In the genomic region with DNA sequence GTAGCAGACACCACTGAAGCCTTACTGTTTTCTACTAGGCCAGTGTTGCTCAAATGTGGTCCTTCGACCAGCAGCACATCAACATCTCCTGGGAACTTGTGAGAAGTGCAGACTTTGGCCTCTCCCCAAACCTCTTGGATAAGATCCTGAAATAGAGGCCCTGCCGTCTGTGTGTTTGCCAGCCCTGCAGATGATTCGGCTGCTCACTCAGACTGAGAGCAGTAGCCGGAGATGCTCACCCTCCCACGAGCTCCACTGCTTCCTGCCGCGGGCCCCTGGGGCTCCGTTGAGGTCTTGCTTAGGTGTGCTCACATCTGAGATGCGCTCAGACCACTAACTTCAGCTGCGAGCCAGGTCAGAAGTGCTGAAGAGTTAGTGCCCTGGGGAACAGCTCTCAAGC, we compare ENCODE assay signal across 12 cellular contexts.
DNase-seq lines count a peak whose midpoint lies in the region; ATAC-seq and FAIRE-seq lines count a peak whose summit lies in the region.
"Had no signal": no experiment of that assay in that cellular context is flagged by ENCODE, and none has a peak within 500 bp of the region (broad histone marks: within the 10 kb centered on the region; RNA-seq: fewer than 3 reads in every experiment).

No MANE protein-coding gene starts in this region.

- no peak overlapping the region for H3K27ac Mint-ChIP-seq in activated naive CD4-positive, alpha-beta T cell treated with anti-CD3 and anti-CD28 coated beads, Interleukin-2, amount 50 U/mL, for 72 hours

- H2BK5ac ChIP-seq in mesenchymal stem cell (ENCODE audit: low read depth, low read length, poor library complexity, severe bottlenecking), result no peak overlapping the region

- H3K18ac ChIP-seq in mesenchymal stem cell (ENCODE audit: low read depth in 1 of 2, low read length in 2 of 2), result no peak overlapping the region

- no peak overlapping the region for H3K23ac ChIP-seq in mesenchymal stem cell (ENCODE audit: low read length in 2 of 2)

- 84% methylated on average over 10 of the region's 10 CpGs for WGBS in mesenchymal stem cell

- H2BK120ac ChIP-seq in mesenchymal stem cell (ENCODE audit: low read depth, low read length), result no peak overlapping the region

- H4K91ac ChIP-seq in mesenchymal stem cell (ENCODE audit: low read length), result no peak overlapping the region

- H3K9ac ChIP-seq in adipocyte (ENCODE audit: low read length) (no peak overlapping the region), mesenchymal stem cell (ENCODE audit: low read length) (peak overlapping the region; percentile 50)

- peak; percentile 88 for ATAC-seq in GM19035 (IDR thresholded peaks at IDR 0.05; ENCODE audit: unreplicated experiment)
- ATAC-seq in activated naive CD4-positive, alpha-beta T cell treated with anti-CD3 and anti-CD28 coated beads, Interleukin-2, amount 50 U/mL, for 72 hours, result no peak

- no peak overlapping the region for H3K27ac ChIP-seq in mesenchymal stem cell (ENCODE audit: low read length, poor library complexity, severe bottlenecking)
- H3K27ac ChIP-seq: C4-2B, pancreas had no signal

- H2BK15ac ChIP-seq in mesenchymal stem cell (ENCODE audit: low read depth, poor library complexity, severe bottlenecking), result no peak overlapping the region

- no peak overlapping the region for H2BK12ac ChIP-seq in mesenchymal stem cell (ENCODE audit: low read length in 2 of 2)

- no peak overlapping the region for H4K8ac ChIP-seq in mesenchymal stem cell (ENCODE audit: low read length)

- H3K36me3 ChIP-seq in adipocyte (ENCODE audit: control insufficient read depth, insufficient read depth, low read length, severe bottlenecking) (no peaks in the 10 kb centered on the region), mesenchymal stem cell (ENCODE audit: control insufficient read depth in 1 of 2, insufficient read depth in 2 of 2, low read depth in 1 of 2, low read length in 2 of 2) (no peaks in the 10 kb centered on the region)
- H3K36me3 ChIP-seq: pancreas had no signal

- peaks cover 22% of the 10 kb centered on the region for H3K27me3 ChIP-seq in adipocyte (replicated peaks; ENCODE audit: control insufficient read depth, insufficient read depth, low read length)
- H3K27me3 ChIP-seq in mesenchymal stem cell (ENCODE audit: control insufficient read depth in 1 of 2, insufficient read depth in 1 of 2, low read length in 2 of 2), result peaks cover 10 to 21% of the 10 kb centered on the region in 2 experiments
- H3K27me3 ChIP-seq: pancreas had no signal

- DNase-seq in Ammon's horn (ENCODE audit: low spot score), result peak; percentile 42
- DNase-seq in adipocyte (ENCODE audit: low read depth), result peak; percentile 77
- DNase-seq in mesenchymal stem cell, result no peak
- DNase-seq in activated T-cell treated with anti-CD3 and anti-CD28 coated beads, Interleukin-2, amount 50 U/mL, for 48 hours, result no peak
- DNase-seq in urothelium cell line (ENCODE audit: low spot score), result no peak
- DNase-seq in foreskin melanocyte, result no peak
- no peak for DNase-seq in activated naive CD4-positive, alpha-beta T cell treated with anti-CD3 and anti-CD28 coated beads, Interleukin-2, amount 50 U/mL, for 72 hours (ENCODE audit: low spot score in 2 of 2)
- DNase-seq: kidney, NCI-H1105 had no signal

- H3K14ac ChIP-seq in mesenchymal stem cell (ENCODE audit: low read length in 2 of 2), result no peak overlapping the region

- no peaks in the 10 kb centered on the region for H3K79me1 ChIP-seq in mesenchymal stem cell (replicated peaks; ENCODE audit: low read length, poor library complexity, severe bottlenecking)

- no peak overlapping the region for H3K4ac ChIP-seq in mesenchymal stem cell (ENCODE audit: low read depth in 1 of 2, low read length in 2 of 2)

- no peaks in the 10 kb centered on the region for H3K36me3 Mint-ChIP-seq in activated naive CD4-positive, alpha-beta T cell treated with anti-CD3 and anti-CD28 coated beads, Interleukin-2, amount 50 U/mL, for 72 hours

- FAIRE-seq in urothelium cell line (lab: Jason Lieb, UNC), result no peak
- FAIRE-seq: kidney, pancreas had no signal

- H2AK5ac ChIP-seq in mesenchymal stem cell (ENCODE audit: low read length, severe bottlenecking), result no peak overlapping the region

- H3K4me3 ChIP-seq in adipocyte (ENCODE audit: low read length) (no peak overlapping the region), mesenchymal stem cell (ENCODE audit: insufficient read depth in 1 of 2, low read depth in 1 of 2, low read length in 2 of 2) (peak overlapping the region in 1 of 2 experiments; percentile 11)
- H3K4me3 ChIP-seq: pancreas had no signal

- H3K4me2 ChIP-seq in mesenchymal stem cell (ENCODE audit: low read length, poor library complexity, severe bottlenecking), result no peak overlapping the region

- H3K4me1 ChIP-seq in adipocyte (ENCODE audit: control insufficient read depth, insufficient read depth, low read length) (peaks cover 15% of the 10 kb centered on the region), mesenchymal stem cell (ENCODE audit: control insufficient read depth, insufficient read depth, low read depth, low read length) (no peaks in the 10 kb centered on the region)
- H3K4me1 ChIP-seq: pancreas had no signal

- peaks cover 12% of the 10 kb centered on the region for H3K9me3 ChIP-seq in adipocyte (ENCODE audit: control insufficient read depth, low read length)
- peaks cover 12% of the 10 kb centered on the region for H3K9me3 ChIP-seq in mesenchymal stem cell (ENCODE audit: control insufficient read depth, low read length)
- H3K9me3 ChIP-seq: pancreas had no signal

- H2AFZ ChIP-seq in mesenchymal stem cell (ENCODE audit: low read depth, low read length), result no peak overlapping the region

- peaks cover 0 to 20% of the 10 kb centered on the region in 2 donors for H3K9me3 Mint-ChIP-seq in activated naive CD4-positive, alpha-beta T cell treated with anti-CD3 and anti-CD28 coated beads, Interleukin-2, amount 50 U/mL, for 72 hours

Comparison
In these comparisons a context has a peak if more than half of its experiments do, and no peak if none do; other contexts are left out.
1. DNase-seq: peak in Ammon's horn (single experiment) and adipocyte (single experiment); none in mesenchymal stem cell (single experiment), activated T-cell treated with anti-CD3 and anti-CD28 coated beads, Interleukin-2, amount 50 U/mL, for 48 hours (0 of 2), urothelium cell line (single experiment), foreskin melanocyte (single experiment) and activated naive CD4-positive, alpha-beta T cell treated with anti-CD3 and anti-CD28 coated beads, Interleukin-2, amount 50 U/mL, for 72 hours (0 of 2).